ENCODE assay signal across 11 cellular contexts in genomic region chr4:113708250-113708649, GRCh38.
DNase-seq lines count a peak whose midpoint lies in the region; ATAC-seq and TF ChIP-seq lines count a peak whose summit lies in the region.
"Had no signal": no experiment of that assay in that cellular context is flagged by ENCODE, and none has a peak within 500 bp of the region (broad histone marks: within the 10 kb centered on the region; RNA-seq: fewer than 3 reads in every experiment).

No MANE protein-coding gene starts in this region.

- no peak for TF ChIP-seq CTCF in GM10248 (IDR thresholded peaks at IDR 0.05; ENCODE audit: control extremely low read depth, extremely low read depth, low read depth, missing control alignments)

- CTCF ChIA-PET in GM10248 (lab: Yijun Ruan, JAX), result interaction anchor here (1.1 to 2.9 kb wide), 2 partner anchors 9 to 14 kb away, joined by 3 to 9 read pairs; no protein-coding TSS in a partner anchor

- POLR2A ChIA-PET in GM10248 (lab: Yijun Ruan, JAX), result no interaction called here

- DNase-seq in GM04504 (ENCODE audit: low read depth) (peak; percentile 21), cerebellar cortex (ENCODE audit: low spot score) (peak; percentile 21), GM10248 (ENCODE audit: extremely low spot score) (no peak), NCI-H345 treated with DMSO at 0.1 percent for 48 hours (lab: John Stamatoyannopoulos, UW; ENCODE audit: unreplicated experiment) (no peak), KBM-7 (no peak)
- DNase-seq: Calu3; stimulated activated CD4-positive, alpha-beta T cell treated with anti-CD3 and anti-CD28 coated beads, Interleukin-1b, Interleukin-23, amount 100 ng/mL, for 48 hours had no signal

- ATAC-seq in GM19467 (IDR thresholded peaks at IDR 0.05; ENCODE audit: unreplicated experiment) (peak; percentile 56), HG03520 (IDR thresholded peaks at IDR 0.05; ENCODE audit: unreplicated experiment) (peak; percentile 73), GM19023 (IDR thresholded peaks at IDR 0.05; ENCODE audit: unreplicated experiment) (no peak)
- ATAC-seq: gastroesophageal sphincter had no signal

- in situ Hi-C loops in KBM-7 (cut with MboI; ENCODE audit: low pct_unique_long_range_greater_than_20kb, low sequenced_read_pairs), result no loop called here

Comparison
In these comparisons a context has a peak if more than half of its experiments do, and no peak if none do; other contexts are left out.
1. DNase-seq: peak in GM04504 (single experiment) and cerebellar cortex (single experiment); none in GM10248 (single experiment), NCI-H345 treated with DMSO at 0.1 percent for 48 hours (single experiment) and KBM-7 (single experiment).